1 cellular context compared by ENCODE assay signal in genomic region chr3:129398803-129399144, GRCh38.
A peak's percentile ranks its signal among the peaks of the same experiment; 100 is the strongest.
TF ChIP-seq lines count a peak whose summit lies in the region.

No MANE protein-coding gene starts in this region.

TF ChIP-seq in K562, 482 proteins besides CTCF, POLR2A, EP300 and RAD21 (continued from another document):
- TF ChIP-seq ZFX (CRISPR knock-in tag; IDR thresholded peaks at IDR 0.05), result peak; percentile 23; the same call in 1 of the 2 replicates
- TF ChIP-seq NFRKB (IDR thresholded peaks at IDR 0.05; ENCODE audit: low read depth), result no peak
- no peak for TF ChIP-seq ZHX1 (conservative IDR thresholded peaks at IDR 0.05; ENCODE audit: low read length)
- TF ChIP-seq ZNF75A (CRISPR knock-in tag; IDR thresholded peaks at IDR 0.05), result no peak
- TF ChIP-seq BRF2 (IDR thresholded peaks at IDR 0.05; ENCODE audit: borderline replicate concordance, insufficient read depth, insufficient read length), result no peak
- no peak for TF ChIP-seq RNF219 (CRISPR knock-in tag; IDR thresholded peaks at IDR 0.05)
- TF ChIP-seq U2AF2 (optimal IDR thresholded peaks at IDR 0.05; ENCODE audit: low read depth, low read length), result no peak
- TF ChIP-seq BRCA1 (IDR thresholded peaks at IDR 0.05), result no peak
- no peak for TF ChIP-seq BRCA1 (CRISPR knock-in tag; IDR thresholded peaks at IDR 0.05)
- TF ChIP-seq SAP30 (IDR thresholded peaks at IDR 0.05; ENCODE audit: borderline replicate concordance, insufficient read depth, low read depth, low read length, poor library complexity, severe bottlenecking), result peak; percentile 40
- peak; percentile 21; the same call in 1 of the 2 replicates for TF ChIP-seq MAX (CRISPR knock-in tag; IDR thresholded peaks at IDR 0.05)
- TF ChIP-seq TEAD2 (tag; IDR thresholded peaks at IDR 0.05), result no peak
- TF ChIP-seq ZNF766 (CRISPR knock-in tag; conservative IDR thresholded peaks at IDR 0.05), result no peak
- TF ChIP-seq FOSL1 (tag; conservative IDR thresholded peaks at IDR 0.05), result no peak
- no peak for TF ChIP-seq THRAP3 (IDR thresholded peaks at IDR 0.05; ENCODE audit: borderline replicate concordance)
- no peak for TF ChIP-seq NR0B1 (IDR thresholded peaks at IDR 0.05; ENCODE audit: partially characterized antibody)
- no peak for TF ChIP-seq SPI1 (IDR thresholded peaks at IDR 0.05; ENCODE audit: borderline replicate concordance, low read depth, low read length)
- no peak for TF ChIP-seq ZNF408 (CRISPR knock-in tag; IDR thresholded peaks at IDR 0.05; ENCODE audit: low read depth)
- no peak for TF ChIP-seq RBM34 (IDR thresholded peaks at IDR 0.05; ENCODE audit: borderline replicate concordance, insufficient read depth, low read length)
- TF ChIP-seq CBFB (CRISPR knock-in tag; IDR thresholded peaks at IDR 0.05), result no peak
- TF ChIP-seq STAT5B (CRISPR knock-in tag; IDR thresholded peaks at IDR 0.05), result no peak
- TF ChIP-seq ZSCAN32 (CRISPR knock-in tag; IDR thresholded peaks at IDR 0.05), result no peak
- TF ChIP-seq TCFL5 (CRISPR knock-in tag; conservative IDR thresholded peaks at IDR 0.05), result no peak
- TF ChIP-seq ZNF316 (IDR thresholded peaks at IDR 0.05), result no peak
- TF ChIP-seq RBBP5 (IDR thresholded peaks at IDR 0.05; ENCODE audit: borderline replicate concordance, insufficient read depth, low read length, poor library complexity, severe bottlenecking), result peak; percentile 85
- TF ChIP-seq TBL1XR1 (IDR thresholded peaks at IDR 0.05; ENCODE audit: low read length in 2 of 2), result no peak
- no peak for TF ChIP-seq NCOR1 (IDR thresholded peaks at IDR 0.05)
- TF ChIP-seq CREB3 (tag; conservative IDR thresholded peaks at IDR 0.05; ENCODE audit: low read depth), result no peak
